25 cellular contexts compared by ENCODE assay signal in genomic region chr6:72212686-72213085, GRCh38.
A peak's percentile ranks its signal among the peaks of the same experiment; 100 is the strongest.
DNase-seq lines count a peak whose midpoint lies in the region; ATAC-seq and TF ChIP-seq lines count a peak whose summit lies in the region.
"Had no signal": no experiment of that assay in that cellular context is flagged by ENCODE, and none has a peak within 500 bp of the region (broad histone marks: within the 10 kb centered on the region; RNA-seq: fewer than 3 reads in every experiment).

No MANE protein-coding gene starts in this region.

- H3K27me3 ChIP-seq in BE2C (no peaks in the 10 kb centered on the region), H7 (ENCODE audit: control insufficient read depth, insufficient read depth, low read length) (no peaks in the 10 kb centered on the region)
- H3K27me3 ChIP-seq: colonic mucosa, MG63, transverse colon had no signal

- TF ChIP-seq CTCF in BE2C (IDR thresholded peaks at IDR 0.05; ENCODE audit: low read depth, low read length), result no peak

- peak; percentile 54 for ATAC-seq in GM18520 (IDR thresholded peaks at IDR 0.05; ENCODE audit: unreplicated experiment)
- ATAC-seq in HG03103 (IDR thresholded peaks at IDR 0.05; ENCODE audit: low read depth, unreplicated experiment), result peak; percentile 47
- ATAC-seq: activated CD8-positive, alpha-beta memory T cell treated with anti-CD3 and anti-CD28 coated beads, Interleukin-2, amount 10 ng/mL, durations not matched to agents 7 days and 5 days; left cardiac atrium; T-helper 17 cell had no signal

- DNase-seq in BE2C (peak; percentile 24), SK-N-DZ (ENCODE audit: low spot score) (peak; percentile 56), H7 (no peak), EL (no peak), midbrain (lab: John Stamatoyannopoulos, UW) (no peak)
- DNase-seq in activated CD4-positive, alpha-beta T cell treated with anti-CD3 and anti-CD28 coated beads, Interleukin-2, amount 50 U/mL, for 4 hours, result no peak
- DNase-seq: activated CD4-positive, alpha-beta T cell treated with anti-CD3 and anti-CD28 coated beads, Interleukin-2, amount 10 ng/mL, durations not matched to agents 24 days and 14 days; activated CD8-positive, alpha-beta memory T cell treated with anti-CD3 and anti-CD28 coated beads, Interleukin-2, amount 10 ng/mL, durations not matched to agents 7 days and 5 days; activated naive CD4-positive, alpha-beta T cell treated with anti-CD3 and anti-CD28 coated beads for 36 hours; Calu3; colonic mucosa; effector memory CD4-positive, alpha-beta T cell; erythroblast; KBM-7; left cardiac atrium; MG63; NCI-H1694 treated with DMSO at 0.1 percent for 48 hours; NCI-H345; RPMI8226; SK-N-SH; T-helper 17 cell; transverse colon had no signal

- no peak overlapping the region for H3K4me3 ChIP-seq in BE2C (ENCODE audit: low read depth, low read length)
- no peak overlapping the region for H3K4me3 ChIP-seq in H7 (ENCODE audit: insufficient read depth, low read depth, low read length)
- H3K4me3 ChIP-seq: colonic mucosa, MG63, skin epidermis, transverse colon had no signal

- no peaks in the 10 kb centered on the region for H3K9me3 ChIP-seq in BE2C
- H3K9me3 ChIP-seq: colonic mucosa, MG63, SK-N-SH, transverse colon had no signal

- no peaks in the 10 kb centered on the region for H3K36me3 ChIP-seq in BE2C
- no peaks in the 10 kb centered on the region for H3K36me3 ChIP-seq in H7 (replicated peaks; ENCODE audit: control insufficient read depth, insufficient read depth, low read length)
- H3K36me3 ChIP-seq: colonic mucosa, MG63, transverse colon had no signal

- H3K4me1 ChIP-seq in BE2C, result peaks cover 13% of the 10 kb centered on the region
- H3K4me1 ChIP-seq: colonic mucosa, transverse colon had no signal

Comparison
In these comparisons a context has a peak if more than half of its experiments do, and no peak if none do; other contexts are left out.
1. DNase-seq: peak in BE2C (single experiment) and SK-N-DZ (single experiment); none in H7 (single experiment), EL (single experiment), midbrain (single experiment) and activated CD4-positive, alpha-beta T cell treated with anti-CD3 and anti-CD28 coated beads, Interleukin-2, amount 50 U/mL, for 4 hours (0 of 2).